ENCODE assay signal across 8 cellular contexts in genomic region chr6:148559848-148560433, GRCh38.
DNase-seq lines count a peak whose midpoint lies in the region; ATAC-seq and TF ChIP-seq lines count a peak whose summit lies in the region.

No MANE protein-coding gene starts in this region.

- peaks cover 50% of the 10 kb centered on the region for H3K27me3 Mint-ChIP-seq in activated CD8-positive, alpha-beta memory T cell treated with anti-CD3 and anti-CD28 coated beads, Interleukin-2, amount 10 ng/mL, durations not matched to agents 7 days and 5 days
- peaks cover 22% of the 10 kb centered on the region for H3K27me3 Mint-ChIP-seq in endodermal cell (ENCODE audit: insufficient read depth)

- no peaks in the 10 kb centered on the region for H3K27me3 ChIP-seq in ACC112 (ENCODE audit: insufficient read depth, low read length)
- H3K27me3 ChIP-seq in endodermal cell (ENCODE audit: control insufficient read depth, insufficient read depth, low read length, poor library complexity, severe bottlenecking), result peaks cover 9% of the 10 kb centered on the region

- H3K4me1 Mint-ChIP-seq in activated CD8-positive, alpha-beta memory T cell treated with anti-CD3 and anti-CD28 coated beads, Interleukin-2, amount 10 ng/mL, durations not matched to agents 7 days and 5 days, result peaks cover 14% of the 10 kb centered on the region
- H3K4me1 Mint-ChIP-seq in endodermal cell, result no peaks in the 10 kb centered on the region

- peak overlapping the region; percentile 88 for H2AFZ ChIP-seq in ACC112 (ENCODE audit: low read length, unreplicated experiment)

- no peak overlapping the region for H3K4me3 Mint-ChIP-seq in activated CD8-positive, alpha-beta memory T cell treated with anti-CD3 and anti-CD28 coated beads, Interleukin-2, amount 10 ng/mL, durations not matched to agents 7 days and 5 days
- peak overlapping the region; percentile 36 for H3K4me3 Mint-ChIP-seq in endodermal cell

- peak; percentile 99 for TF ChIP-seq CTCF in endodermal cell (conservative IDR thresholded peaks at IDR 0.05)

- CTCF ChIA-PET in activated CD8-positive, alpha-beta memory T cell treated with anti-CD3 and anti-CD28 coated beads, Interleukin-2, amount 10 ng/mL, durations not matched to agents 7 days and 5 days (lab: Charles Lee), result interaction anchor here (0.7 to 2.2 kb wide), 21 partner anchors 9 to 872 kb away, joined by 3 to 22 read pairs (median 3); no protein-coding TSS in a partner anchor

- no peak overlapping the region for H3K9ac ChIP-seq in endodermal cell (ENCODE audit: extremely low read depth, low read length, poor library complexity, severe bottlenecking)

- WGBS in endodermal cell (ENCODE audit: insufficient coverage in 1 of 2, insufficient read length in 1 of 2), 2 experiments, result 14 to 30% methylated on average over 17 to 46 of the region's 46 CpGs

- H3K4me1 ChIP-seq in ACC112 (ENCODE audit: control insufficient read depth, insufficient read depth, low read length, unreplicated experiment), result no peaks in the 10 kb centered on the region
- no peaks in the 10 kb centered on the region for H3K4me1 ChIP-seq in endodermal cell (ENCODE audit: control insufficient read depth, insufficient read depth, low read length)

- H3K79me2 ChIP-seq in ACC112 (ENCODE audit: control insufficient read depth, insufficient read depth, low read length, unreplicated experiment), result no peaks in the 10 kb centered on the region

- no peaks in the 10 kb centered on the region for H3K9me3 ChIP-seq in endodermal cell (ENCODE audit: control insufficient read depth, low read length)

- peaks cover 2% of the 10 kb centered on the region for H3K36me3 Mint-ChIP-seq in activated CD8-positive, alpha-beta memory T cell treated with anti-CD3 and anti-CD28 coated beads, Interleukin-2, amount 10 ng/mL, durations not matched to agents 7 days and 5 days
- no peaks in the 10 kb centered on the region for H3K36me3 Mint-ChIP-seq in endodermal cell (ENCODE audit: low read depth)

- ATAC-seq in GM18519 (IDR thresholded peaks at IDR 0.05; ENCODE audit: low FRiP score, unreplicated experiment) (peak; percentile 76), HG03175 (IDR thresholded peaks at IDR 0.05; ENCODE audit: unreplicated experiment) (peak; percentile 77)
- ATAC-seq in activated CD8-positive, alpha-beta memory T cell treated with anti-CD3 and anti-CD28 coated beads, Interleukin-2, amount 10 ng/mL, durations not matched to agents 7 days and 5 days, result peak; percentile 87

- DNase-seq in NCI-H69 (lab: John Stamatoyannopoulos, UW) (peak; percentile 71), endodermal cell (peak; percentile 92), midbrain (lab: John Stamatoyannopoulos, UW) (peak; percentile 86)
- peak; percentile 76 for DNase-seq in activated CD8-positive, alpha-beta memory T cell treated with anti-CD3 and anti-CD28 coated beads, Interleukin-2, amount 10 ng/mL, durations not matched to agents 7 days and 5 days
- peak; percentile 53 to 66 for DNase-seq in stimulated activated CD8-positive, alpha-beta memory T cell treated with anti-CD3 and anti-CD28 coated beads, Interleukin-2, amount 100 ng/mL, for 48 hours (ENCODE audit: low read depth in 2 of 2)

- H3K27ac ChIP-seq in ACC112 (ENCODE audit: low read depth, low read length) (no peak overlapping the region), endodermal cell (ENCODE audit: low read depth, low read length) (no peak overlapping the region)

- H3K36me3 ChIP-seq in ACC112 (ENCODE audit: insufficient read depth, low read length), result no peaks in the 10 kb centered on the region
- no peaks in the 10 kb centered on the region for H3K36me3 ChIP-seq in endodermal cell (ENCODE audit: control insufficient read depth, insufficient read depth, low read length)

- H3K4me3 ChIP-seq in ACC112 (ENCODE audit: low read depth, low read length), result peak overlapping the region; percentile 84
- H3K4me3 ChIP-seq in endodermal cell (ENCODE audit: low read length), result peak overlapping the region; percentile 78

- no peak overlapping the region for H3K27ac Mint-ChIP-seq in activated CD8-positive, alpha-beta memory T cell treated with anti-CD3 and anti-CD28 coated beads, Interleukin-2, amount 10 ng/mL, durations not matched to agents 7 days and 5 days
- H3K27ac Mint-ChIP-seq in endodermal cell, result no peak overlapping the region

- no peaks in the 10 kb centered on the region for H3K9me3 Mint-ChIP-seq in activated CD8-positive, alpha-beta memory T cell treated with anti-CD3 and anti-CD28 coated beads, Interleukin-2, amount 10 ng/mL, durations not matched to agents 7 days and 5 days (ENCODE audit: low read depth)
- peaks cover 13% of the 10 kb centered on the region for H3K9me3 Mint-ChIP-seq in endodermal cell
